ENCODE assay signal across 20 cellular contexts in the genomic region with DNA sequence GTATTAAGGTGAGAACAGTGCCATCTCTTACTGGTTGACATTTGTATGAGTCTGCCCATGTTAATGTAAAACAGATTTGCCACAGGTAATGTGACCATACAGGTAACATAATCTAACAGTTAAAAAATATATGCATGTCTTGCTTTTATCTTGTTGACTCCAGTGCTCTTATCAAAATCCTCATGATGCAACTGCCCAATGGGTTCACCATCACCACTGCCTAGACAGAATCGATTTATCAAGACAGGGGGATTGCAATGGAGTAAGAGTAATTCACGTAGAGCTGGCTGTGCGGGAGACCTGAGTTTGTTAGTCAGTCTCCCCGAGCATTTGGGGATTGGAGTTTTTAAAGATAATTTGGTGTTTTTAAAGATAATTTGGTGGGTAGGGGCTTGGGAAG.
"Had no signal": no experiment of that assay in that cellular context is flagged by ENCODE, and none has a peak within 500 bp of the region (broad histone marks: within the 10 kb centered on the region; RNA-seq: fewer than 3 reads in every experiment).

No MANE protein-coding gene starts in this region.

- H3K36me3 Mint-ChIP-seq: natural killer cell had no signal

- H3K27me3 ChIP-seq: ascending aorta, gastroesophageal sphincter, heart left ventricle, neutrophil, pancreas, sigmoid colon, testis, upper lobe of left lung had no signal

- H3K27me3 Mint-ChIP-seq: activated CD4-positive, alpha-beta T cell treated with anti-CD3 and anti-CD28 coated beads, Interleukin-2, amount 10 ng/mL, durations not matched to agents 24 days and 14 days had no signal

- H3K36me3 ChIP-seq: ascending aorta, gastroesophageal sphincter, heart left ventricle, neutrophil, pancreas, sigmoid colon, upper lobe of left lung had no signal

- H3K4me1 ChIP-seq: testis had no signal

- H3K9me3 ChIP-seq: ascending aorta, gastroesophageal sphincter, heart left ventricle, neutrophil, pancreas, sigmoid colon, testis, upper lobe of left lung had no signal

- H3K27ac ChIP-seq: ascending aorta, gastroesophageal sphincter, heart left ventricle, neutrophil, sigmoid colon, testis, upper lobe of left lung had no signal

- DNase-seq: activated CD4-positive, alpha-beta T cell treated with anti-CD3 and anti-CD28 coated beads, Interleukin-2, amount 10 ng/mL, durations not matched to agents 24 days and 14 days; activated CD8-positive, alpha-beta memory T cell treated with anti-CD3 and anti-CD28 coated beads, Interleukin-2, amount 50 U/mL, for 4 hours; activated effector memory CD4-positive, alpha-beta T cell treated with Interleukin-2 at 50 U/mL for 16 hours; activated naive CD4-positive, alpha-beta T cell treated with anti-CD3 and anti-CD28 coated beads, Interleukin-2, amount 50 U/mL, for 16 hours; activated T-cell treated with anti-CD3 and anti-CD28 coated beads, Interleukin-2, amount 50 U/mL, for 4 hours; cerebellar nuclear complex; cortex of kidney; heart left ventricle; mesendoderm; natural killer cell; pancreas; sigmoid colon; stimulated activated CD4-positive, alpha-beta T cell treated with anti-CD3 and anti-CD28 coated beads, Interleukin-4, amount 100 ng/mL, for 24 hours; testis; upper lobe of left lung had no signal

- ATAC-seq: gastroesophageal sphincter, natural killer cell had no signal

- FAIRE-seq: bronchial epithelial cell, pancreas had no signal

- H3K4me3 ChIP-seq: ascending aorta, gastroesophageal sphincter, heart left ventricle, pancreas, sigmoid colon, testis, upper lobe of left lung had no signal

- H3K27ac Mint-ChIP-seq: activated CD4-positive, alpha-beta T cell treated with anti-CD3 and anti-CD28 coated beads, Interleukin-2, amount 10 ng/mL, durations not matched to agents 24 days and 14 days; natural killer cell; stimulated activated effector memory CD8-positive, alpha-beta T cell treated with anti-CD3 and anti-CD28 coated beads, Interleukin-12 subunit alpha, Interleukin-12 subunit beta, amount 100 ng/mL, for 72 hours had no signal

- H3K4me3 Mint-ChIP-seq: activated CD4-positive, alpha-beta T cell treated with anti-CD3 and anti-CD28 coated beads, Interleukin-2, amount 10 ng/mL, durations not matched to agents 24 days and 14 days; activated T-cell treated with anti-CD3 and anti-CD28 coated beads, Interleukin-2, amount 50 U/mL, for 4 hours; natural killer cell had no signal

- H3K9me3 Mint-ChIP-seq: activated CD4-positive, alpha-beta T cell treated with anti-CD3 and anti-CD28 coated beads, Interleukin-2, amount 10 ng/mL, durations not matched to agents 24 days and 14 days; activated T-cell treated with anti-CD3 and anti-CD28 coated beads, Interleukin-2, amount 50 U/mL, for 4 hours; natural killer cell; stimulated activated effector memory CD8-positive, alpha-beta T cell treated with anti-CD3 and anti-CD28 coated beads, Interleukin-12 subunit alpha, Interleukin-12 subunit beta, amount 100 ng/mL, for 72 hours had no signal
